Comparison of ENCODE assay signal across 8 cellular contexts in genomic region chr15:92714457-92715401, GRCh38. TPM values are rescaled to one million over a fixed set of nuclear protein-coding genes. Genes with fewer than 3 reads are reported as not detected.
DNase-seq lines count a peak whose midpoint lies in the region; ATAC-seq and TF ChIP-seq lines count a peak whose summit lies in the region.

No MANE protein-coding gene starts in this region.

- peaks cover 6% of the 10 kb centered on the region for H3K4me1 Mint-ChIP-seq in activated naive CD8-positive, alpha-beta T cell treated with anti-CD3 and anti-CD28 coated beads, Interleukin-2, amount 50 U/mL, for 24 hours

- peak in 1 of 2 donors; percentile 79 for TF ChIP-seq EP300 in tibial nerve (IDR thresholded peaks at IDR 0.05)

- H3K27me3 ChIP-seq in SU-DHL-6 (ENCODE audit: low read length) (no peaks in the 10 kb centered on the region), heart left ventricle (peaks cover 0 to 5% (median 0%) of the 10 kb centered on the region in 9 donors), tibial nerve (no peaks in the 10 kb centered on the region)

- no peaks in the 10 kb centered on the region for H4K20me1 ChIP-seq in SU-DHL-6 (ENCODE audit: low read depth, low read length)

- H3K36me3 ChIP-seq in SU-DHL-6 (ENCODE audit: low read length) (no peaks in the 10 kb centered on the region), heart left ventricle (no peaks in the 10 kb centered on the region), tibial nerve (no peaks in the 10 kb centered on the region)

- H3K79me2 ChIP-seq in SU-DHL-6 (ENCODE audit: insufficient read depth, low read length) = no peaks in the 10 kb centered on the region

- DNase-seq in ELR (ENCODE audit: low read depth) (peak; percentile 73), H4 (ENCODE audit: low spot score) (peak; percentile 43), MV-4-11 (lab: John Stamatoyannopoulos, UW) (peak; percentile 30), heart left ventricle (peak; percentile 69 to 78 (median 75)), pons (ENCODE audit: low spot score) (peak; percentile 78), tibial nerve (ENCODE audit: low spot score in 2 of 2) (peak; percentile 64 to 94)
- peak; percentile 81 for DNase-seq in activated naive CD8-positive, alpha-beta T cell treated with anti-CD3 and anti-CD28 coated beads, Interleukin-2, amount 50 U/mL, for 24 hours

- H3K27ac Mint-ChIP-seq in activated naive CD8-positive, alpha-beta T cell treated with anti-CD3 and anti-CD28 coated beads, Interleukin-2, amount 50 U/mL, for 24 hours = no peak overlapping the region

- H3K27me3 Mint-ChIP-seq in activated naive CD8-positive, alpha-beta T cell treated with anti-CD3 and anti-CD28 coated beads, Interleukin-2, amount 50 U/mL, for 24 hours = peaks cover 7% of the 10 kb centered on the region

- H3K4me2 ChIP-seq in SU-DHL-6 (ENCODE audit: low read depth, low read length, poor library complexity, severe bottlenecking) = no peak overlapping the region

- intact Hi-C loops in heart left ventricle (cut with DNase I) = loop anchor here (1.0 to 10.0 kb wide), 8 partner anchors 192 to 1410 kb away; partner anchors contain the start of gene ST8SIA2 (in 2 of the 10)

- H3K4me1 ChIP-seq in heart left ventricle (peaks cover 0 to 9% (median 4%) of the 10 kb centered on the region in 12 donors), tibial nerve (peaks cover 0 to 14% (median 0%) of the 10 kb centered on the region in 4 donors)

- no peaks in the 10 kb centered on the region for H3K9me2 ChIP-seq in SU-DHL-6 (replicated peaks; ENCODE audit: insufficient read depth, low read length)

- H3K4me3 ChIP-seq in SU-DHL-6 (ENCODE audit: insufficient read depth, low read length, poor library complexity, severe bottlenecking) (no peak overlapping the region), heart left ventricle (peak overlapping the region; percentile 33 to 74 (median 62)), tibial nerve (peak overlapping the region; percentile 51 to 64 (median 57))

- peak; percentile 73 for ATAC-seq in activated naive CD8-positive, alpha-beta T cell treated with anti-CD3 and anti-CD28 coated beads, Interleukin-2, amount 50 U/mL, for 24 hours
- peak; percentile 73 to 92 (median 88) for ATAC-seq in heart left ventricle

- WGBS in heart left ventricle, 4 donors = 2% methylated on average over 50 to 62 of the region's 62 CpGs
- WGBS in tibial nerve, 2 donors = 1 to 2% methylated on average over 26 to 62 of the region's 62 CpGs

- H3K4me3 Mint-ChIP-seq in activated naive CD8-positive, alpha-beta T cell treated with anti-CD3 and anti-CD28 coated beads, Interleukin-2, amount 50 U/mL, for 24 hours = peak overlapping the region; percentile 59

- H3K9me3 Mint-ChIP-seq in activated naive CD8-positive, alpha-beta T cell treated with anti-CD3 and anti-CD28 coated beads, Interleukin-2, amount 50 U/mL, for 24 hours = no peaks in the 10 kb centered on the region

- H3K27ac ChIP-seq in SU-DHL-6 (ENCODE audit: low read depth, low read length) = no peak overlapping the region
- H3K27ac ChIP-seq in heart left ventricle = peak overlapping the region; percentile 17 to 86 (median 59)
- peak overlapping the region; percentile 80 to 93 (median 88) for H3K27ac ChIP-seq in tibial nerve

- H2AFZ ChIP-seq in SU-DHL-6 (ENCODE audit: low read depth, low read length, severe bottlenecking) = no peak overlapping the region

- no peaks in the 10 kb centered on the region for H3F3A ChIP-seq in SU-DHL-6 (ENCODE audit: insufficient read depth)

- TF ChIP-seq POLR2A in heart left ventricle (IDR thresholded peaks at IDR 0.05) = no peak
- peak; percentile 39 to 56 for TF ChIP-seq POLR2A in tibial nerve (IDR thresholded peaks at IDR 0.05)

- no peak overlapping the region for H3K9ac ChIP-seq in SU-DHL-6 (ENCODE audit: low read length)

- H3K36me3 Mint-ChIP-seq in activated naive CD8-positive, alpha-beta T cell treated with anti-CD3 and anti-CD28 coated beads, Interleukin-2, amount 50 U/mL, for 24 hours (ENCODE audit: low read depth) = no peaks in the 10 kb centered on the region

- H3K9me3 ChIP-seq in SU-DHL-6 (ENCODE audit: insufficient read depth, low read length) = no peaks in the 10 kb centered on the region
- H3K9me3 ChIP-seq in heart left ventricle = peaks cover 0 to 8% (median 0%) of the 10 kb centered on the region in 12 donors
- no peaks in the 10 kb centered on the region for H3K9me3 ChIP-seq in tibial nerve

- TF ChIP-seq CTCF in SU-DHL-6 (IDR thresholded peaks at IDR 0.05; ENCODE audit: insufficient read depth, low read length, poor library complexity, severe bottlenecking) (peak; percentile 82), heart left ventricle (IDR thresholded peaks at IDR 0.05) (peak; percentile 78 to 97 (median 90)), tibial nerve (IDR thresholded peaks at IDR 0.05) (peak; percentile 82 to 93 (median 91))

RNA-seq across cellular contexts. Expression of gene FAM174B, which starts 59.2 kb away (rescaled TPM):
- total RNA-seq in H4 (2014; rRNA removed; shearing (Covaris generic)) = 0.06 and 0.14 TPM in 2 replicates
- total RNA-seq in heart left ventricle (10 to 100 TPM in 8 of 9 donors, 1 to 10 TPM in 1; 9.6 to 22.2 (median 12.3) TPM), tibial nerve (10 to 100 TPM in 2 of 4 donors, 1 to 10 TPM in 2; 6.6 to 16.5 (median 9.7) TPM)
- polyA plus RNA-seq in heart left ventricle = 1 to 10 TPM; 6.8 to 8.3 TPM

Comparison
In these comparisons a context has a peak if more than half of its experiments do, and no peak if none do; other contexts are left out.
1. DNase-seq: peak in every context shown above with its lines; median percentile 81 in activated naive CD8-positive, alpha-beta T cell treated with anti-CD3 and anti-CD28 coated beads, Interleukin-2, amount 50 U/mL, for 24 hours; 79 in tibial nerve; 78 in pons; 75 in heart left ventricle; 73 in ELR; 43 in H4; 30 in MV-4-11.
2. POLR2A ChIP-seq: peak in tibial nerve (2 of 2); none in heart left ventricle (0 of 2).
3. Peak in every context shown above with its lines, with median percentiles within 50 percentile points of each other: CTCF ChIP-seq.